ENCODE assay signal across 8 cellular contexts in genomic region chr5:40681351-40682311, GRCh38. TPM values are rescaled to one million over a fixed set of nuclear protein-coding genes. Genes with fewer than 3 reads are reported as not detected.
A peak's percentile ranks its signal among the peaks of the same experiment; 100 is the strongest.
DNase-seq lines count a peak whose midpoint lies in the region; ATAC-seq and TF ChIP-seq lines count a peak whose summit lies in the region.

No MANE protein-coding gene starts in this region.

- H3K9me3 Mint-ChIP-seq in activated CD4-positive, alpha-beta memory T cell treated with anti-CD3 and anti-CD28 coated beads, Interleukin-2, amount 10 ng/mL, durations not matched to agents 7 days and 5 days, result no peaks in the 10 kb centered on the region
- no peaks in the 10 kb centered on the region for H3K9me3 Mint-ChIP-seq in natural killer cell treated with Interleukin-12 subunit alpha and Interleukin-12 subunit beta and Interleukin-15 and Interleukin-18, amount 100 ng/mL, for 72 hours

- peak; percentile 32 for DNase-seq in GM03348 (ENCODE audit: low spot score)
- DNase-seq in activated CD4-positive, alpha-beta memory T cell treated with anti-CD3 and anti-CD28 coated beads, Interleukin-2, amount 10 ng/mL, durations not matched to agents 7 days and 5 days, result peak; percentile 52
- peak; percentile 85 for DNase-seq in natural killer cell treated with Interleukin-12 subunit alpha and Interleukin-12 subunit beta and Interleukin-15 and Interleukin-18, amount 100 ng/mL, for 72 hours (ENCODE audit: low spot score)
- DNase-seq in GM13977 (ENCODE audit: low spot score), result no peak
- DNase-seq in globus pallidus (ENCODE audit: low spot score), result no peak
- DNase-seq in NCI-H69 (lab: John Stamatoyannopoulos, UW), result no peak

- no peak for TF ChIP-seq CTCF in GM13977 (IDR thresholded peaks at IDR 0.05; ENCODE audit: extremely low read depth, insufficient read depth, missing control alignments)

- no peaks in the 10 kb centered on the region for H3K27me3 Mint-ChIP-seq in activated CD4-positive, alpha-beta memory T cell treated with anti-CD3 and anti-CD28 coated beads, Interleukin-2, amount 10 ng/mL, durations not matched to agents 7 days and 5 days
- H3K27me3 Mint-ChIP-seq in natural killer cell treated with Interleukin-12 subunit alpha and Interleukin-12 subunit beta and Interleukin-15 and Interleukin-18, amount 100 ng/mL, for 72 hours, result no peaks in the 10 kb centered on the region

- POLR2A ChIA-PET in activated CD4-positive, alpha-beta memory T cell treated with anti-CD3 and anti-CD28 coated beads, Interleukin-2, amount 10 ng/mL, durations not matched to agents 7 days and 5 days (lab: Charles Lee), result interaction anchor here (1.1 to 8.9 kb wide), 15 partner anchors 11 to 1479 kb away, joined by 3 to 145 read pairs (median 3); no protein-coding TSS in a partner anchor

- peaks cover 48% of the 10 kb centered on the region for H3K4me1 Mint-ChIP-seq in activated CD4-positive, alpha-beta memory T cell treated with anti-CD3 and anti-CD28 coated beads, Interleukin-2, amount 10 ng/mL, durations not matched to agents 7 days and 5 days
- H3K4me1 Mint-ChIP-seq in natural killer cell treated with Interleukin-12 subunit alpha and Interleukin-12 subunit beta and Interleukin-15 and Interleukin-18, amount 100 ng/mL, for 72 hours (ENCODE audit: low read depth in 2 of 2), result peaks cover 46 to 75% of the 10 kb centered on the region in 2 donors

- peak overlapping the region; percentile 95 for H3K4me3 Mint-ChIP-seq in activated CD4-positive, alpha-beta memory T cell treated with anti-CD3 and anti-CD28 coated beads, Interleukin-2, amount 10 ng/mL, durations not matched to agents 7 days and 5 days
- H3K4me3 Mint-ChIP-seq in natural killer cell treated with Interleukin-12 subunit alpha and Interleukin-12 subunit beta and Interleukin-15 and Interleukin-18, amount 100 ng/mL, for 72 hours, result peak overlapping the region; percentile 100

- ATAC-seq in HG03280 (IDR thresholded peaks at IDR 0.05; ENCODE audit: unreplicated experiment) (peak; percentile 33), esophagus mucosa (peak; percentile 1)
- ATAC-seq in natural killer cell treated with Interleukin-12 subunit alpha and Interleukin-12 subunit beta and Interleukin-15 and Interleukin-18, amount 100 ng/mL, for 72 hours, result peak; percentile 4 to 11

- H3K36me3 Mint-ChIP-seq in activated CD4-positive, alpha-beta memory T cell treated with anti-CD3 and anti-CD28 coated beads, Interleukin-2, amount 10 ng/mL, durations not matched to agents 7 days and 5 days (ENCODE audit: low read depth), result peaks cover 59% of the 10 kb centered on the region
- peaks cover 65% of the 10 kb centered on the region for H3K36me3 Mint-ChIP-seq in natural killer cell treated with Interleukin-12 subunit alpha and Interleukin-12 subunit beta and Interleukin-15 and Interleukin-18, amount 100 ng/mL, for 72 hours

- CTCF ChIA-PET in activated CD4-positive, alpha-beta memory T cell treated with anti-CD3 and anti-CD28 coated beads, Interleukin-2, amount 10 ng/mL, durations not matched to agents 7 days and 5 days (lab: Charles Lee), result interaction anchor here (1.0 to 3.4 kb wide), 8 partner anchors 9 to 733 kb away, joined by 3 to 11 read pairs (median 4); no protein-coding TSS in a partner anchor

- in situ Hi-C loops in GM13977 (cut with MboI; ENCODE audit: low pct_unique_long_range_greater_than_20kb, low sequenced_read_pairs, unreplicated experiment), result loop anchor here (10.0 to 25.0 kb wide), 2 partner anchors 727 to 969 kb away; no protein-coding TSS in a partner anchor

- H3K27ac Mint-ChIP-seq in activated CD4-positive, alpha-beta memory T cell treated with anti-CD3 and anti-CD28 coated beads, Interleukin-2, amount 10 ng/mL, durations not matched to agents 7 days and 5 days, result peak overlapping the region; percentile 96
- H3K27ac Mint-ChIP-seq in natural killer cell treated with Interleukin-12 subunit alpha and Interleukin-12 subunit beta and Interleukin-15 and Interleukin-18, amount 100 ng/mL, for 72 hours, result peak overlapping the region; percentile 94 to 100

RNA-seq across cellular contexts. Expression of gene PTGER4, which starts 1.9 kb away (rescaled TPM):
- 10 to 100 TPM; 51.0 to 54.1 TPM for total RNA-seq in activated CD4-positive, alpha-beta memory T cell treated with anti-CD3 and anti-CD28 coated beads, Interleukin-2, amount 10 ng/mL, durations not matched to agents 7 days and 5 days
- total RNA-seq in esophagus mucosa, result 1.5 TPM
- total RNA-seq in natural killer cell treated with Interleukin-12 subunit alpha and Interleukin-12 subunit beta and Interleukin-15 and Interleukin-18, amount 100 ng/mL, for 72 hours, result 100 to 1,000 TPM; 144 to 154 TPM

Comparison
In these comparisons a context has a peak if more than half of its experiments do, and no peak if none do; other contexts are left out.
1. DNase-seq: peak in GM03348 (single experiment), activated CD4-positive, alpha-beta memory T cell treated with anti-CD3 and anti-CD28 coated beads, Interleukin-2, amount 10 ng/mL, durations not matched to agents 7 days and 5 days (single experiment) and natural killer cell treated with Interleukin-12 subunit alpha and Interleukin-12 subunit beta and Interleukin-15 and Interleukin-18, amount 100 ng/mL, for 72 hours (single experiment); none in GM13977 (single experiment), globus pallidus (single experiment) and NCI-H69 (single experiment).
2. RNA of gene PTGER4, which starts 1.9 kb away (total RNA-seq): 144 to 154 TPM in natural killer cell treated with Interleukin-12 subunit alpha and Interleukin-12 subunit beta and Interleukin-15 and Interleukin-18, amount 100 ng/mL, for 72 hours and 51.0 to 54.1 TPM in activated CD4-positive, alpha-beta memory T cell treated with anti-CD3 and anti-CD28 coated beads, Interleukin-2, amount 10 ng/mL, durations not matched to agents 7 days and 5 days; 1.5 TPM in esophagus mucosa (single experiment); every median in the first group is over 10 times any median in the second.
3. Peak in every context shown above with its lines, with median percentiles within 50 percentile points of each other: ATAC-seq.